Comparison of ENCODE assay signal across 13 cellular contexts in genomic region chr22:49824185-49824925, GRCh38. TPM values are rescaled to one million over a fixed set of nuclear protein-coding genes. Genes with fewer than 3 reads are reported as not detected.
DNase-seq lines count a peak whose midpoint lies in the region; ATAC-seq and TF ChIP-seq lines count a peak whose summit lies in the region.
"Had no signal": no experiment of that assay in that cellular context is flagged by ENCODE, and none has a peak within 500 bp of the region (broad histone marks: within the 10 kb centered on the region; RNA-seq: fewer than 3 reads in every experiment).

No MANE protein-coding gene starts in this region.

- H3K9ac ChIP-seq in DND-41 (ENCODE audit: low read depth, low read length), result 0 out of 2 replicates have a peak overlapping the region, but pooled peaks have one; percentile 93

- H3K36me3 Mint-ChIP-seq in activated T-helper 2 cell treated with anti-CD3 and anti-CD28 coated beads, Interferon-gamma antibody, Interleukin-2, Interleukin-4, amounts not matched to agents 10 μg/mL and 5 μg/mL and 100 μg/mL, durations not matched to agents 14 hours and 24 hours and 36 hours (ENCODE audit: low read depth), result peaks cover 54% of the 10 kb centered on the region
- peaks cover 31% of the 10 kb centered on the region for H3K36me3 Mint-ChIP-seq in mesothelial cell of epicardium

- peak overlapping the region; percentile 75; the same call in 1 of the 2 replicates for H3K27ac ChIP-seq in DND-41 (ENCODE audit: low read length)
- H3K27ac ChIP-seq: HL-60, tibial nerve had no signal

- DNase-seq in ACHN (peak; percentile 41), DND-41 (no peak), mesothelial cell of epicardium (ENCODE audit: low spot score in 2 of 2, unreplicated experiment in 2 of 2) (no peak), NCI-H1105 (lab: John Stamatoyannopoulos, UW) (no peak), HuH-7 (ENCODE audit: low spot score) (no peak), SKM-1 treated with dmso at 0.1 percent for 144 hours (lab: John Stamatoyannopoulos, UW; ENCODE audit: unreplicated experiment) (no peak)
- DNase-seq in activated T-helper 2 cell treated with anti-CD3 and anti-CD28 coated beads, Interferon-gamma antibody, Interleukin-2, Interleukin-4, amounts not matched to agents 10 μg/mL and 5 μg/mL and 100 μg/mL, durations not matched to agents 14 hours and 24 hours and 36 hours (ENCODE audit: low spot score), result no peak
- DNase-seq: islet precursor cell, NCI-H1105 treated with DMSO at 0.1 percent for 48 hours, NCI-H526 treated with DMSO at 0.1 percent for 48 hours had no signal

- no peaks in the 10 kb centered on the region for H3K9me3 ChIP-seq in DND-41 (ENCODE audit: insufficient read depth, low read length, severe bottlenecking)
- H3K9me3 ChIP-seq: tibial nerve had no signal

- no peak overlapping the region for H3K27ac Mint-ChIP-seq in activated T-helper 2 cell treated with anti-CD3 and anti-CD28 coated beads, Interferon-gamma antibody, Interleukin-2, Interleukin-4, amounts not matched to agents 10 μg/mL and 5 μg/mL and 100 μg/mL, durations not matched to agents 14 hours and 24 hours and 36 hours
- peak overlapping the region; percentile 39 for H3K27ac Mint-ChIP-seq in mesothelial cell of epicardium

- ATAC-seq in DND-41 (ENCODE audit: insufficient read depth, low read depth) (no peak), HG03135 (IDR thresholded peaks at IDR 0.05; ENCODE audit: unreplicated experiment) (no peak)

- H3K4me3 Mint-ChIP-seq in activated T-helper 2 cell treated with anti-CD3 and anti-CD28 coated beads, Interferon-gamma antibody, Interleukin-2, Interleukin-4, amounts not matched to agents 10 μg/mL and 5 μg/mL and 100 μg/mL, durations not matched to agents 14 hours and 24 hours and 36 hours (ENCODE audit: low read depth), result peak overlapping the region; percentile 91
- H3K4me3 Mint-ChIP-seq in mesothelial cell of epicardium, result peak overlapping the region; percentile 85

- H3K4me1 Mint-ChIP-seq in activated T-helper 2 cell treated with anti-CD3 and anti-CD28 coated beads, Interferon-gamma antibody, Interleukin-2, Interleukin-4, amounts not matched to agents 10 μg/mL and 5 μg/mL and 100 μg/mL, durations not matched to agents 14 hours and 24 hours and 36 hours (ENCODE audit: low read depth), result peaks cover 37% of the 10 kb centered on the region
- H3K4me1 Mint-ChIP-seq in mesothelial cell of epicardium, result peaks cover 25% of the 10 kb centered on the region

- peak overlapping the region; percentile 97 for H3K4me2 ChIP-seq in DND-41 (ENCODE audit: insufficient read depth, low read length)

- H3K4me3 ChIP-seq in DND-41 (ENCODE audit: low read depth in 1 of 2, low read length in 2 of 2), result peak overlapping the region in 1 of 2 experiments; percentile 82; a peak in 1 of 4 replicates

- H3K27me3 Mint-ChIP-seq in activated T-helper 2 cell treated with anti-CD3 and anti-CD28 coated beads, Interferon-gamma antibody, Interleukin-2, Interleukin-4, amounts not matched to agents 10 μg/mL and 5 μg/mL and 100 μg/mL, durations not matched to agents 14 hours and 24 hours and 36 hours (ENCODE audit: low read depth), result no peaks in the 10 kb centered on the region
- no peaks in the 10 kb centered on the region for H3K27me3 Mint-ChIP-seq in mesothelial cell of epicardium (ENCODE audit: low read depth)

- in situ Hi-C loops in ACHN (cut with HindIII; ENCODE audit: low pct_ligation_motif_present, low pct_unique_long_range_greater_than_20kb, low sequenced_read_pairs), result no loop called here

- H3K27me3 ChIP-seq in DND-41 (ENCODE audit: insufficient read depth, low read length, poor library complexity), result no peaks in the 10 kb centered on the region
- H3K27me3 ChIP-seq: tibial nerve had no signal

- H3K79me2 ChIP-seq in DND-41 (ENCODE audit: insufficient read depth, low read length), result peaks cover 82% of the 10 kb centered on the region

- intact Hi-C loops in activated T-helper 2 cell treated with anti-CD3 and anti-CD28 coated beads, Interferon-gamma antibody, Interleukin-2, Interleukin-4, amounts not matched to agents 10 μg/mL and 5 μg/mL and 100 μg/mL, durations not matched to agents 14 hours and 24 hours and 36 hours (cut with micrococcal nuclease), result no loop called here

- no peaks in the 10 kb centered on the region for H3K9me3 Mint-ChIP-seq in activated T-helper 2 cell treated with anti-CD3 and anti-CD28 coated beads, Interferon-gamma antibody, Interleukin-2, Interleukin-4, amounts not matched to agents 10 μg/mL and 5 μg/mL and 100 μg/mL, durations not matched to agents 14 hours and 24 hours and 36 hours
- H3K9me3 Mint-ChIP-seq in mesothelial cell of epicardium, result peaks cover 1% of the 10 kb centered on the region

- H3K4me1 ChIP-seq in DND-41 (ENCODE audit: insufficient read depth, low read length), result peaks cover 52% of the 10 kb centered on the region

- peaks cover 73% of the 10 kb centered on the region for H4K20me1 ChIP-seq in DND-41 (ENCODE audit: insufficient read depth, low read length)

- no peak overlapping the region for H2AFZ ChIP-seq in DND-41 (ENCODE audit: low read depth, low read length)

- TF ChIP-seq CTCF in DND-41 (IDR thresholded peaks at IDR 0.05; ENCODE audit: borderline replicate concordance, extremely low read depth, low read length, poor library complexity, severe bottlenecking) (no peak), mesothelial cell of epicardium (IDR thresholded peaks at IDR 0.05; ENCODE audit: unreplicated experiment) (no peak)

- H3K36me3 ChIP-seq in DND-41 (ENCODE audit: insufficient read depth, low read length), result peaks cover 58% of the 10 kb centered on the region

RNA-seq across cellular contexts. Expression of gene BRD1, which starts 3.3 kb away (rescaled TPM):
- 41.3 and 46.2 TPM in 2 replicates for total RNA-seq in activated T-helper 2 cell treated with anti-CD3 and anti-CD28 coated beads, Interferon-gamma antibody, Interleukin-2, Interleukin-4, amounts not matched to agents 10 μg/mL and 5 μg/mL and 100 μg/mL, durations not matched to agents 14 hours and 24 hours and 36 hours
- 60.3 to 65.0 TPM (median 64.1 TPM) in 3 replicates for total RNA-seq in mesothelial cell of epicardium

RNA-seq across cellular contexts. Expression of gene ZBED4, which starts 29.3 kb away (rescaled TPM):
- 25.2 and 25.6 TPM in 2 replicates for total RNA-seq in activated T-helper 2 cell treated with anti-CD3 and anti-CD28 coated beads, Interferon-gamma antibody, Interleukin-2, Interleukin-4, amounts not matched to agents 10 μg/mL and 5 μg/mL and 100 μg/mL, durations not matched to agents 14 hours and 24 hours and 36 hours
- total RNA-seq in mesothelial cell of epicardium, result 32.3 to 33.3 TPM (median 32.6 TPM) in 3 replicates
